In genomic region chrX:130028196-130028595, GRCh38 we compare ENCODE assay signal across 8 cellular contexts. TPM values are rescaled to one million over a fixed set of nuclear protein-coding genes. Genes with fewer than 3 reads are reported as not detected.
DNase-seq lines count a peak whose midpoint lies in the region; ATAC-seq, FAIRE-seq and TF ChIP-seq lines count a peak whose summit lies in the region.

No MANE protein-coding gene starts in this region.

- H3K9me3 ChIP-seq in GM23248 (ENCODE audit: low read depth) = no peaks in the 10 kb centered on the region
- no peaks in the 10 kb centered on the region for H3K9me3 ChIP-seq in T-helper 17 cell (ENCODE audit: control insufficient read depth, low read length, poor library complexity, severe bottlenecking)
- no peaks in the 10 kb centered on the region for H3K9me3 ChIP-seq in K562 (replicated peaks; ENCODE audit: control insufficient read depth, insufficient read depth, low read depth, low read length)

- H3K9ac ChIP-seq in GM23248 = no peak overlapping the region
- no peak overlapping the region for H3K9ac ChIP-seq in K562 (ENCODE audit: insufficient read depth in 1 of 2, low read depth in 2 of 2, low read length in 2 of 2)

- TF ChIP-seq POLR2A in K562 (conservative IDR thresholded peaks at IDR 0.05) = no peak

- no peaks in the 10 kb centered on the region for H3K79me2 ChIP-seq in GM23248 (ENCODE audit: insufficient read depth)
- H3K79me2 ChIP-seq in K562 (ENCODE audit: control insufficient read depth, insufficient read depth, low read length) = peaks cover 5% of the 10 kb centered on the region; the same call in 2 of the 3 replicates

- no peak for TF ChIP-seq EP300 in K562 (IDR thresholded peaks at IDR 0.05; ENCODE audit: low read length)

- H3K9me2 ChIP-seq in GM23248 (ENCODE audit: insufficient read depth) = no peaks in the 10 kb centered on the region

- no peaks in the 10 kb centered on the region for H3K4me1 ChIP-seq in GM23248 (ENCODE audit: insufficient read depth)
- H3K4me1 ChIP-seq in K562 (replicated peaks in 1 of 2; ENCODE audit: control insufficient read depth in 2 of 2, insufficient read depth in 2 of 2, low read length in 2 of 2) = peaks cover 7 to 10% of the 10 kb centered on the region in 2 experiments; a peak in 4 of 5 replicates

- in situ Hi-C loops in ACHN (cut with HindIII; ENCODE audit: low pct_ligation_motif_present, low pct_unique_long_range_greater_than_20kb, low sequenced_read_pairs) (no loop called here), GM23248 (cut with MboI) (no loop called here), K562 (cut with MboI) (no loop called here)

- WGBS in GM23248 (ENCODE audit: low coverage in 1 of 2, low lambda C conversion rate in 2 of 2, missing lambda C conversion rate in 2 of 2), 2 experiments = 48 to 62% methylated on average over 5 of the region's 5 CpGs
- WGBS in K562 (ENCODE audit: insufficient coverage, low coverage, missing lambda C conversion rate) = 40% methylated on average over 5 of the region's 5 CpGs

- intact Hi-C loops in K562 (cut with micrococcal nuclease) = loop anchor here (1.0 kb wide), 1 partner anchor 103 kb away; no protein-coding TSS in a partner anchor

- peaks cover 4% of the 10 kb centered on the region for H3K4me1 Mint-ChIP-seq in T-helper 17 cell

- H3K4me3 Mint-ChIP-seq in T-helper 17 cell = no peak overlapping the region

- H4K20me1 ChIP-seq in GM23248 (ENCODE audit: insufficient read depth) = no peaks in the 10 kb centered on the region
- 0 out of 2 replicates have a peak, but pooled peaks cover 7% of the 10 kb centered on the region for H4K20me1 ChIP-seq in K562 (replicated peaks; ENCODE audit: control insufficient read depth, insufficient read depth, low read length)

- no peaks in the 10 kb centered on the region for H3K27me3 Mint-ChIP-seq in T-helper 17 cell

- no peak overlapping the region for H2AFZ ChIP-seq in GM23248
- no peak overlapping the region for H2AFZ ChIP-seq in K562 (ENCODE audit: low read depth, low read length)

- H3K27ac ChIP-seq in GM23248 (no peak overlapping the region), K562 (ENCODE audit: extremely low read depth, low read depth, low read length) (no peak overlapping the region)

- POLR2A ChIA-PET in K562 (lab: Yijun Ruan, JAX) = interaction anchor here (0.6 to 1.3 kb wide), 7 partner anchors 9 to 264 kb away, joined by 3 to 5 read pairs (median 3); no protein-coding TSS in a partner anchor

- H3K9me1 ChIP-seq in K562 (ENCODE audit: control insufficient read depth, insufficient read depth, low read length) = peaks cover 4% of the 10 kb centered on the region

- DNase-seq in ACHN (peak; percentile 12), GM23248 (peak; percentile 50), T-helper 17 cell (peak; percentile 30 to 42 (median 36)), K562 (ENCODE audit: extremely low read depth in 1 of 4, low spot score in 3 of 4) (peak; percentile 45 to 66 (median 56)), left kidney (ENCODE audit: low read depth, low spot score) (peak; percentile 8)
- DNase-seq in stimulated activated CD8-positive, alpha-beta memory T cell treated with anti-CD3 and anti-CD28 coated beads, Interleukin-2, amount 100 ng/mL, for 48 hours (ENCODE audit: low read depth in 2 of 2) = peak; percentile 18 to 30

- BruUV-seq in K562 (replicated peaks; lab: Mats Ljungman, UMichigan) = no TSS peak

- H3K27me3 ChIP-seq in GM23248 (replicated peaks; ENCODE audit: insufficient read depth) (no peaks in the 10 kb centered on the region), K562 (ENCODE audit: control insufficient read depth in 2 of 2, insufficient read depth in 2 of 2, low read length in 2 of 2) (no peaks in the 10 kb centered on the region)

- H3K27ac Mint-ChIP-seq in T-helper 17 cell = no peak overlapping the region

- CTCF ChIA-PET in K562 (lab: Yijun Ruan, JAX; ENCODE audit: low intra/inter-chr PET ratio) = interaction anchor here (0.6 to 1.2 kb wide), 3 partner anchors 102 to 103 kb away, joined by 3 read pairs; no protein-coding TSS in a partner anchor

- H3K4me3 ChIP-seq in GM23248 = no peak overlapping the region
- no peak overlapping the region for H3K4me3 ChIP-seq in K562

- H3K36me3 Mint-ChIP-seq in T-helper 17 cell (ENCODE audit: low read depth) = no peaks in the 10 kb centered on the region

- peak; percentile 69 to 78 (median 70) for TF ChIP-seq CTCF in K562 (IDR thresholded peaks at IDR 0.05 in 2 of 3, conservative IDR thresholded peaks at IDR 0.05 in 1 of 3; ENCODE audit: insufficient read depth in 2 of 3, low read depth in 1 of 3, low read length in 3 of 3)

- ATAC-seq in T-helper 17 cell = no peak
- peak; percentile 56 for ATAC-seq in K562
- ATAC-seq in HG03045 (IDR thresholded peaks at IDR 0.05; ENCODE audit: unreplicated experiment) = no peak
- ATAC-seq in GM19023 (IDR thresholded peaks at IDR 0.05; ENCODE audit: unreplicated experiment) = no peak

- H3K4me2 ChIP-seq in GM23248 (ENCODE audit: unreplicated experiment) (no peak overlapping the region), K562 (ENCODE audit: insufficient read depth, low read length) (no peak overlapping the region)

- H3K36me3 ChIP-seq in GM23248 (ENCODE audit: low read depth) = no peaks in the 10 kb centered on the region
- H3K36me3 ChIP-seq in K562 (ENCODE audit: control insufficient read depth, insufficient read depth, low read length) = peaks cover 82% of the 10 kb centered on the region

- H3F3A ChIP-seq in GM23248 (ENCODE audit: insufficient read depth) = no peaks in the 10 kb centered on the region

- FAIRE-seq in K562 (lab: Jason Lieb, UNC) = peak; percentile 84

- TF ChIP-seq RAD21 in K562 (CRISPR knock-in tag; conservative IDR thresholded peaks at IDR 0.05 in 1 of 2, IDR thresholded peaks at IDR 0.05 in 1 of 2) = peak; percentile 57 to 70

TF ChIP-seq in K562, 482 proteins besides CTCF, POLR2A, EP300 and RAD21 (continues in another document):
- TF ChIP-seq ZZZ3 (IDR thresholded peaks at IDR 0.05) (no peak), LCOR (CRISPR knock-in tag; IDR thresholded peaks at IDR 0.05) (no peak), MLLT1 (IDR thresholded peaks at IDR 0.05) (no peak)
- TF ChIP-seq, protein P1, sequence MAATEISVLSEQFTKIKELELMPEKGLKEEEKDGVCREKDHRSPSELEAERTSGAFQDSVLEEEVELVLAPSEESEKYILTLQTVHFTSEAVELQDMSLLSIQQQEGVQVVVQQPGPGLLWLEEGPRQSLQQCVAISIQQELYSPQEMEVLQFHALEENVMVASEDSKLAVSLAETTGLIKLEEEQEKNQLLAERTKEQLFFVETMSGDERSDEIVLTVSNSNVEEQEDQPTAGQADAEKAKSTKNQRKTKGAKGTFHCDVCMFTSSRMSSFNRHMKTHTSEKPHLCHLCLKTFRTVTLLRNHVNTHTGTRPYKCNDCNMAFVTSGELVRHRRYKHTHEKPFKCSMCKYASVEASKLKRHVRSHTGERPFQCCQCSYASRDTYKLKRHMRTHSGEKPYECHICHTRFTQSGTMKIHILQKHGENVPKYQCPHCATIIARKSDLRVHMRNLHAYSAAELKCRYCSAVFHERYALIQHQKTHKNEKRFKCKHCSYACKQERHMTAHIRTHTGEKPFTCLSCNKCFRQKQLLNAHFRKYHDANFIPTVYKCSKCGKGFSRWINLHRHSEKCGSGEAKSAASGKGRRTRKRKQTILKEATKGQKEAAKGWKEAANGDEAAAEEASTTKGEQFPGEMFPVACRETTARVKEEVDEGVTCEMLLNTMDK (IDR thresholded peaks at IDR 0.05; ENCODE audit: borderline replicate concordance, insufficient read depth, low read depth, low read length, poor library complexity, severe bottlenecking) = peak; percentile 82

RNA-seq across cellular contexts. Expression of gene BCORL1, which starts 45.8 kb away (rescaled TPM):
- total RNA-seq in GM23248 (2014; rRNA removed; shearing (Covaris generic)) = 0.38 and 1.7 TPM in 2 replicates
- polyA plus RNA-seq in GM23248 (2016; fragmentation: Nextera tagmentation; extraction: Ambion mirVana) (4.4 and 6.0 TPM in 2 replicates), K562 (2011; rRNA removed) (1.0 and 1.7 TPM in 2 replicates), K562 (2014; fragmentation: Illumina TruSeq; extraction: Trizol) (16.2 and 18.2 TPM in 2 replicates), K562 (2014; fragmentation: Nextera tagmentation; extraction: Ambion mirVana) (under 1 TPM; 0.48 to 0.55 TPM), K562 (2014; rRNA removed) (4.3 and 5.0 TPM in 2 replicates)
- total RNA-seq in T-helper 17 cell (10 to 100 TPM in 1 of 2 donors, 1 to 10 TPM in 1; 8.0 to 10.8 TPM), K562 (2014; rRNA removed) (3.3 and 4.5 TPM in 2 replicates), K562 (2014; rRNA removed; fragmentation: Illumina TruSeq; extraction: Trizol) (1.4 and 2.1 TPM in 2 replicates), K562 (2015; rRNA removed; fragmentation: Illumina TruSeq; extraction: Trizol) (2.1 and 3.3 TPM in 2 replicates), K562 (2021) (26.2 and 29.6 TPM in 2 replicates)
- 14.0 and 23.7 TPM in 2 replicates for total RNA-seq in K562 (2011; cell fraction: chromatin; rRNA removed; ENCODE audit: low replicate concordance)
- total RNA-seq in K562 (2011; cell fraction: nucleolus; rRNA removed) = 8.3 TPM in 2 replicates
- 9.8 and 10.6 TPM in 2 replicates for total RNA-seq in K562 (2011; cell fraction: nucleoplasm; rRNA removed)
- 1.1 and 1.2 TPM in 2 replicates for polyA plus RNA-seq in K562 (2011; cell fraction: cytosol; rRNA removed)
- polyA plus RNA-seq in K562 (2011; cell fraction: nucleus; rRNA removed) = 4.0 and 5.7 TPM in 2 replicates
- polyA plus RNA-seq in K562 (2012) = 9.5 and 11.9 TPM in 2 replicates
- polyA minus RNA-seq in K562 (2011; rRNA and poly(A)+ RNA removed) = 1.8 and 2.1 TPM in 2 replicates
- 7.8 and 13.0 TPM in 2 replicates for polyA minus RNA-seq in K562 (2011; cell fraction: cytosol; rRNA and poly(A)+ RNA removed)
- polyA minus RNA-seq in K562 (2011; cell fraction: nucleus; rRNA and poly(A)+ RNA removed) = 3.2 and 3.4 TPM in 2 replicates
